8 cellular contexts compared by ENCODE assay signal in genomic region chr15:48541659-48542334, GRCh38.
A peak's percentile ranks its signal among the peaks of the same experiment; 100 is the strongest.
DNase-seq lines count a peak whose midpoint lies in the region; ATAC-seq, FAIRE-seq and TF ChIP-seq lines count a peak whose summit lies in the region.

No MANE protein-coding gene starts in this region.

- 52 to 56% methylated on average over 6 of the region's 6 CpGs for WGBS in body of pancreas, 2 donors

- H3K27me3 Mint-ChIP-seq in astrocyte (ENCODE audit: low read depth, unreplicated experiment) = no peaks in the 10 kb centered on the region

- peaks cover 22% of the 10 kb centered on the region for H4K20me1 ChIP-seq in astrocyte (ENCODE audit: insufficient read depth, low read length)

- H3K79me2 ChIP-seq in astrocyte (ENCODE audit: insufficient read depth, low read length) = peaks cover 97% of the 10 kb centered on the region

- intact Hi-C loops in body of pancreas (cut with DNase I) = no loop called here

- H3K4me1 Mint-ChIP-seq in astrocyte (ENCODE audit: low read depth, unreplicated experiment) = peaks cover 20% of the 10 kb centered on the region

- no peak for TF ChIP-seq POLR2A in body of pancreas (IDR thresholded peaks at IDR 0.05)

- H3K4me1 ChIP-seq in astrocyte (ENCODE audit: insufficient read depth, low read length) (peaks cover 13% of the 10 kb centered on the region), body of pancreas (no peaks in the 10 kb centered on the region)

- TF ChIP-seq CTCF in astrocyte (IDR thresholded peaks at IDR 0.05; ENCODE audit: insufficient read depth, low read depth, low read length) (no peak), body of pancreas (IDR thresholded peaks at IDR 0.05) (no peak)

- H3K4me3 Mint-ChIP-seq in astrocyte (ENCODE audit: unreplicated experiment) = no peak overlapping the region

- H3K4me3 ChIP-seq in astrocyte (ENCODE audit: insufficient read depth, low read depth, low read length) (peak overlapping the region; percentile 3), skeletal muscle cell (ENCODE audit: low read depth, low read length) (peak overlapping the region; percentile 19), body of pancreas (no peak overlapping the region)

- peak; percentile 97 for ATAC-seq in GM18868 (IDR thresholded peaks at IDR 0.05; ENCODE audit: unreplicated experiment)
- ATAC-seq in HG02943 (IDR thresholded peaks at IDR 0.05; ENCODE audit: low read depth, unreplicated experiment) = peak; percentile 83
- ATAC-seq in body of pancreas = no peak

- no peaks in the 10 kb centered on the region for H3K9me3 Mint-ChIP-seq in astrocyte (ENCODE audit: unreplicated experiment)

- DNase-seq in astrocyte (ENCODE audit: low read depth) (peak; percentile 82), skeletal muscle cell (ENCODE audit: low read depth) (peak; percentile 69), SKM-1 (lab: John Stamatoyannopoulos, UW; ENCODE audit: unreplicated experiment) (no peak), body of pancreas (no peak), NCI-H446 (lab: John Stamatoyannopoulos, UW) (no peak), T1000 (lab: John Stamatoyannopoulos, UW) (no peak)

- peaks cover 7% of the 10 kb centered on the region for H3K36me3 Mint-ChIP-seq in astrocyte (ENCODE audit: low read depth, unreplicated experiment)

- H3K27me3 ChIP-seq in astrocyte (ENCODE audit: insufficient read depth, low read length) = no peaks in the 10 kb centered on the region
- H3K27me3 ChIP-seq in body of pancreas = no peaks in the 10 kb centered on the region

- peak; percentile 86 for FAIRE-seq in astrocyte (lab: Jason Lieb, UNC)

- peaks cover 18% of the 10 kb centered on the region for H3K36me3 ChIP-seq in astrocyte (ENCODE audit: insufficient read depth, low read length)
- H3K36me3 ChIP-seq in body of pancreas (replicated peaks in 1 of 2; ENCODE audit: insufficient read depth in 1 of 2, low read depth in 2 of 2) = no peaks in the 10 kb centered on the region

- peak overlapping the region; percentile 50 for H3K9ac ChIP-seq in astrocyte (ENCODE audit: low read length)

- no peak overlapping the region for H2AFZ ChIP-seq in astrocyte (ENCODE audit: low read depth, low read length)

- peak overlapping the region; percentile 67 for H3K27ac ChIP-seq in astrocyte (ENCODE audit: low read depth, low read length)
- H3K27ac ChIP-seq in body of pancreas = no peak overlapping the region

- peak overlapping the region; percentile 67 for H3K4me2 ChIP-seq in astrocyte (ENCODE audit: low read length)

- H3K9me3 ChIP-seq in astrocyte (ENCODE audit: insufficient read depth, low read depth, low read length) (no peaks in the 10 kb centered on the region), body of pancreas (no peaks in the 10 kb centered on the region)

- peak overlapping the region; percentile 42 for H3K27ac Mint-ChIP-seq in astrocyte (ENCODE audit: unreplicated experiment)

Comparison
In these comparisons a context has a peak if more than half of its experiments do, and no peak if none do; other contexts are left out.
1. DNase-seq: peak in astrocyte (single experiment) and skeletal muscle cell (single experiment); none in SKM-1 (single experiment), body of pancreas (0 of 4), NCI-H446 (0 of 2) and T1000 (single experiment).
2. H3K4me3 ChIP-seq: peak in astrocyte (single experiment) and skeletal muscle cell (single experiment); none in body of pancreas (0 of 2).